Comparison of ENCODE assay signal across 8 cellular contexts in genomic region chr10:30529373-30529998, GRCh38.
DNase-seq lines count a peak whose midpoint lies in the region; ATAC-seq and TF ChIP-seq lines count a peak whose summit lies in the region.

No MANE protein-coding gene starts in this region.

- POLR2A ChIA-PET in naive thymus-derived CD4-positive, alpha-beta T cell (lab: Charles Lee) = interaction anchor here (0.6 to 2.6 kb wide), 17 partner anchors 9 to 1356 kb away, joined by 3 to 22 read pairs (median 4); partner anchors contain the start of gene MAP3K8

- no peak for TF ChIP-seq CTCF in suprapubic skin (IDR thresholded peaks at IDR 0.05)

- peak; percentile 71 for ATAC-seq in HG03025 (IDR thresholded peaks at IDR 0.05; ENCODE audit: low FRiP score, unreplicated experiment)
- peak; percentile 87 to 96 for ATAC-seq in activated naive CD4-positive, alpha-beta T cell treated with anti-CD3 and anti-CD28 coated beads, Interleukin-2, amount 50 U/mL, for 72 hours
- peak; percentile 90 for ATAC-seq in naive thymus-derived CD4-positive, alpha-beta T cell

- DNase-seq in T follicular helper cell (ENCODE audit: low read depth) (peak; percentile 54), suprapubic skin (ENCODE audit: low spot score in 2 of 2) (peak; percentile 75 to 79), SW 1271 (lab: John Stamatoyannopoulos, UW) (no peak), NCI-H1417 treated with DMSO at 0.1 percent for 48 hours (lab: John Stamatoyannopoulos, UW) (no peak)
- peak; percentile 64 to 93 for DNase-seq in activated naive CD4-positive, alpha-beta T cell treated with anti-CD3 and anti-CD28 coated beads, Interleukin-2, amount 50 U/mL, for 72 hours (ENCODE audit: low spot score in 2 of 2)
- peak; percentile 58 to 86 (median 80) for DNase-seq in naive thymus-derived CD4-positive, alpha-beta T cell

- H3K4me3 ChIP-seq in naive thymus-derived CD4-positive, alpha-beta T cell (ENCODE audit: low read length) = peak overlapping the region; percentile 64
- no peak overlapping the region for H3K4me3 ChIP-seq in suprapubic skin

- H3K4me3 Mint-ChIP-seq in naive thymus-derived CD4-positive, alpha-beta T cell = peak overlapping the region; percentile 84 to 96 (median 91)

- peak overlapping the region; percentile 82 for H3K27ac ChIP-seq in naive thymus-derived CD4-positive, alpha-beta T cell (ENCODE audit: low read depth, low read length)
- H3K27ac ChIP-seq in suprapubic skin = peak overlapping the region; percentile 2

- H3K36me3 ChIP-seq in naive thymus-derived CD4-positive, alpha-beta T cell (ENCODE audit: control insufficient read depth in 2 of 3, insufficient read depth in 3 of 3, low read length in 3 of 3) = no peaks in the 10 kb centered on the region
- H3K36me3 ChIP-seq in suprapubic skin = no peaks in the 10 kb centered on the region

- WGBS in suprapubic skin = 94% methylated on average over 28 of the region's 28 CpGs

- TF ChIP-seq EP300 in suprapubic skin (IDR thresholded peaks at IDR 0.05) = no peak

- H3K27ac Mint-ChIP-seq in activated naive CD4-positive, alpha-beta T cell treated with anti-CD3 and anti-CD28 coated beads, Interleukin-2, amount 50 U/mL, for 72 hours = peak overlapping the region; percentile 87 to 89
- H3K27ac Mint-ChIP-seq in naive thymus-derived CD4-positive, alpha-beta T cell = peak overlapping the region; percentile 96 to 99 (median 98)

- H3K27me3 Mint-ChIP-seq in naive thymus-derived CD4-positive, alpha-beta T cell = no peaks in the 10 kb centered on the region

- no peaks in the 10 kb centered on the region for H3K36me3 Mint-ChIP-seq in activated naive CD4-positive, alpha-beta T cell treated with anti-CD3 and anti-CD28 coated beads, Interleukin-2, amount 50 U/mL, for 72 hours
- H3K36me3 Mint-ChIP-seq in naive thymus-derived CD4-positive, alpha-beta T cell = no peaks in the 10 kb centered on the region

- no peaks in the 10 kb centered on the region for H3K27me3 ChIP-seq in naive thymus-derived CD4-positive, alpha-beta T cell (ENCODE audit: control insufficient read depth in 2 of 2, insufficient read depth in 2 of 2, low read length in 2 of 2)
- H3K27me3 ChIP-seq in suprapubic skin = no peaks in the 10 kb centered on the region

- CTCF ChIA-PET in naive thymus-derived CD4-positive, alpha-beta T cell (lab: Charles Lee) = interaction anchor here (0.6 to 5.6 kb wide), 9 partner anchors 10 to 1908 kb away, joined by 3 to 38 read pairs (median 3); no protein-coding TSS in a partner anchor

- intact Hi-C loops in naive thymus-derived CD4-positive, alpha-beta T cell (cut with micrococcal nuclease) = loop anchor here (1.0 to 5.0 kb wide), 10 partner anchors 27 to 502 kb away; partner anchors contain the start of gene MTPAP (in 2 of the 2)

- H3K4me1 ChIP-seq in naive thymus-derived CD4-positive, alpha-beta T cell (ENCODE audit: control insufficient read depth in 2 of 2, insufficient read depth in 2 of 2, low read length in 2 of 2) = peaks cover 40 to 65% of the 10 kb centered on the region in 2 donors
- H3K4me1 ChIP-seq in suprapubic skin = peaks cover 9% of the 10 kb centered on the region

- H3K9me3 ChIP-seq in naive thymus-derived CD4-positive, alpha-beta T cell (ENCODE audit: control insufficient read depth in 2 of 3, low read length in 3 of 3) = no peaks in the 10 kb centered on the region
- no peaks in the 10 kb centered on the region for H3K9me3 ChIP-seq in suprapubic skin

- peak; percentile 60 for TF ChIP-seq POLR2A in GM18526 (IDR thresholded peaks at IDR 0.05; ENCODE audit: extremely low read depth, insufficient read length)
- peak in 1 of 2 donors; percentile 12 for TF ChIP-seq POLR2A in suprapubic skin (IDR thresholded peaks at IDR 0.05)

- no peaks in the 10 kb centered on the region for H3K9me3 Mint-ChIP-seq in activated naive CD4-positive, alpha-beta T cell treated with anti-CD3 and anti-CD28 coated beads, Interleukin-2, amount 50 U/mL, for 72 hours
- H3K9me3 Mint-ChIP-seq in naive thymus-derived CD4-positive, alpha-beta T cell = no peaks in the 10 kb centered on the region

- H3K4me1 Mint-ChIP-seq in naive thymus-derived CD4-positive, alpha-beta T cell = peaks cover 21 to 73% (median 55%) of the 10 kb centered on the region in 7 donors

Comparison
In these comparisons a context has a peak if more than half of its experiments do, and no peak if none do; other contexts are left out.
1. DNase-seq: peak in T follicular helper cell (single experiment), activated naive CD4-positive, alpha-beta T cell treated with anti-CD3 and anti-CD28 coated beads, Interleukin-2, amount 50 U/mL, for 72 hours (2 of 2), naive thymus-derived CD4-positive, alpha-beta T cell (9 of 9) and suprapubic skin (2 of 2); none in SW 1271 (0 of 2) and NCI-H1417 treated with DMSO at 0.1 percent for 48 hours (single experiment).
2. Peak in every context shown above with its lines, with median percentiles within 50 percentile points of each other: ATAC-seq.